27 cellular contexts compared by ENCODE assay signal in genomic region chr22:44539467-44540063, GRCh38.
"Had no signal": no experiment of that assay in that cellular context is flagged by ENCODE, and none has a peak within 500 bp of the region (broad histone marks: within the 10 kb centered on the region; RNA-seq: fewer than 3 reads in every experiment).

No MANE protein-coding gene starts in this region.

- H3K4me3 ChIP-seq: colonic mucosa, esophagus squamous epithelium, heart right ventricle, left lung, ovary, psoas muscle, skin epidermis, suprapubic skin, transverse colon had no signal

- H3K27me3 ChIP-seq: colonic mucosa, ovary had no signal

- H3K4me3 Mint-ChIP-seq: dendritic cell treated with granulocyte-macrophage colony-stimulating factor and Interleukin-4, amounts not matched to agents 40 ng/mL and 50 ng/mL, for 4 days; naive thymus-derived CD4-positive, alpha-beta T cell; nephron progenitor cell; stimulated activated naive CD8-positive, alpha-beta T cell treated with anti-CD3 and anti-CD28 coated beads, Interleukin-15, amount 100 ng/mL, for 72 hours had no signal

- ATAC-seq: heart right ventricle; left cardiac atrium; left lung; naive thymus-derived CD4-positive, alpha-beta T cell; psoas muscle; right cardiac atrium; stimulated activated naive CD8-positive, alpha-beta T cell treated with anti-CD3 and anti-CD28 coated beads, Interleukin-15, amount 100 ng/mL, for 72 hours had no signal

- H3K27ac Mint-ChIP-seq: dendritic cell treated with granulocyte-macrophage colony-stimulating factor and Interleukin-4, amounts not matched to agents 40 ng/mL and 50 ng/mL, for 4 days; nephron progenitor cell had no signal

- H3K27ac ChIP-seq: colonic mucosa, esophagus squamous epithelium, heart right ventricle, left lung, ovary, psoas muscle, skin epidermis, suprapubic skin, transverse colon had no signal

- H3K9me3 Mint-ChIP-seq: dendritic cell treated with granulocyte-macrophage colony-stimulating factor and Interleukin-4, amounts not matched to agents 40 ng/mL and 50 ng/mL, for 4 days; nephron progenitor cell had no signal

- H3K36me3 ChIP-seq: colonic mucosa, esophagus squamous epithelium, heart right ventricle, left lung, ovary, suprapubic skin, transverse colon had no signal

- H3K36me3 Mint-ChIP-seq: naive thymus-derived CD4-positive, alpha-beta T cell had no signal

- DNase-seq: colonic mucosa; effector CD8-positive, alpha-beta T cell; erythroblast; esophagus squamous epithelium; foreskin melanocyte; glutamatergic neuron; heart right ventricle; hippocampal formation; left cardiac atrium; left lung; mesenchymal stem cell; midbrain; naive thymus-derived CD4-positive, alpha-beta T cell; nephron progenitor cell; occipital lobe; ovary; psoas muscle; right cardiac atrium; stimulated activated CD4-positive, alpha-beta T cell treated with anti-CD3 and anti-CD28 coated beads, Interleukin-15, amount 100 ng/mL, for 24 hours; stimulated activated CD4-positive, alpha-beta T cell treated with anti-CD3 and anti-CD28 coated beads, Interleukin-2, amount 100 ng/mL, for 48 hours; stimulated activated naive CD4-positive, alpha-beta T cell; stimulated activated naive CD8-positive, alpha-beta T cell treated with anti-CD3 and anti-CD28 coated beads, Interleukin-15, amount 100 ng/mL, for 72 hours; transverse colon had no signal

- FAIRE-seq: islet of Langerhans had no signal

- H3K4me1 ChIP-seq: colonic mucosa, left lung, psoas muscle, transverse colon had no signal

- H3K9me3 ChIP-seq: colonic mucosa, esophagus squamous epithelium, heart right ventricle, left lung, ovary, psoas muscle, suprapubic skin, transverse colon had no signal
